1 cellular context compared by ENCODE assay signal in genomic region chr14:75181426-75182062, GRCh38.
TF ChIP-seq lines count a peak whose summit lies in the region.

No MANE protein-coding gene starts in this region.

TF ChIP-seq in IMR-90, 13 proteins besides CTCF, POLR2A, EP300 and RAD21 (continued from another document):
- TF ChIP-seq MAFK (IDR thresholded peaks at IDR 0.05; ENCODE audit: low read depth, low read length): no peak
- TF ChIP-seq FOS (IDR thresholded peaks at IDR 0.05; ENCODE audit: low read depth, low read length): no peak
- no peak for TF ChIP-seq RFX5 (IDR thresholded peaks at IDR 0.05; ENCODE audit: low read depth, low read length)
- TF ChIP-seq USF2 (IDR thresholded peaks at IDR 0.05; ENCODE audit: low read depth, low read length): no peak
- TF ChIP-seq MXI1 (IDR thresholded peaks at IDR 0.05; ENCODE audit: borderline replicate concordance, low read depth, low read length): no peak
- no peak for TF ChIP-seq CHD1 (IDR thresholded peaks at IDR 0.05; ENCODE audit: low read depth, low read length)
- TF ChIP-seq ELK1 (IDR thresholded peaks at IDR 0.05; ENCODE audit: borderline replicate concordance, low read depth, low read length): no peak
- no peak for TF ChIP-seq CEBPB (IDR thresholded peaks at IDR 0.05; ENCODE audit: low read depth, low read length)
- no peak for TF ChIP-seq BHLHE40 (IDR thresholded peaks at IDR 0.05; ENCODE audit: low read depth, low read length)
- TF ChIP-seq NFE2L2 (IDR thresholded peaks at IDR 0.05; ENCODE audit: low read depth, low read length): no peak
- no peak for TF ChIP-seq RCOR1 (IDR thresholded peaks at IDR 0.05; ENCODE audit: insufficient replicate concordance, low read length)
- no peak for TF ChIP-seq MAZ (IDR thresholded peaks at IDR 0.05; ENCODE audit: borderline replicate concordance, low read depth, low read length)
TF ChIP-seq in IMR-90: peak in this region for 0.
